18 cellular contexts compared by ENCODE assay signal in genomic region chr7:153628825-153629224, GRCh38.
"Had no signal": no experiment of that assay in that cellular context is flagged by ENCODE, and none has a peak within 500 bp of the region (broad histone marks: within the 10 kb centered on the region; RNA-seq: fewer than 3 reads in every experiment).

No MANE protein-coding gene starts in this region.

- H3K4me1 ChIP-seq: esophagus squamous epithelium, sigmoid colon, stomach, testis had no signal

- H3K27ac ChIP-seq: cardiac muscle cell, esophagus squamous epithelium, sigmoid colon, stomach, testis had no signal

- ATAC-seq: activated CD4-positive, alpha-beta T cell treated with anti-CD3 and anti-CD28 coated beads for 36 hours; activated CD8-positive, alpha-beta memory T cell treated with anti-CD3 and anti-CD28 coated beads, Interleukin-2, amount 10 ng/mL, durations not matched to agents 7 days and 5 days; activated T-helper 17 cell treated with anti-CD3 and anti-CD28 coated beads, Interleukin-2, amount 50 U/mL, for 72 hours; effector memory CD8-positive, alpha-beta T cell; stimulated activated effector memory CD8-positive, alpha-beta T cell treated with anti-CD3 and anti-CD28 coated beads, Interleukin-12 subunit alpha, Interleukin-12 subunit beta, amount 100 ng/mL, for 72 hours; WTC11 had no signal

- H3K9me3 ChIP-seq: esophagus squamous epithelium, stomach, testis had no signal

- H3K4me3 ChIP-seq: cardiac muscle cell, esophagus squamous epithelium, sigmoid colon, stomach, testis had no signal

- H3K27me3 ChIP-seq: cardiac muscle cell, esophagus squamous epithelium, sigmoid colon, stomach, testis had no signal

- DNase-seq: activated CD4-positive, alpha-beta memory T cell treated with anti-CD3 and anti-CD28 coated beads for 36 hours; activated CD4-positive, alpha-beta T cell treated with anti-CD3 and anti-CD28 coated beads for 36 hours; activated CD8-positive, alpha-beta memory T cell treated with anti-CD3 and anti-CD28 coated beads, Interleukin-2, amount 10 ng/mL, durations not matched to agents 7 days and 5 days; activated naive CD4-positive, alpha-beta T cell; activated naive CD8-positive, alpha-beta T cell treated with anti-CD3 and anti-CD28 coated beads for 36 hours; activated T-cell treated with anti-CD3 and anti-CD28 coated beads, Interleukin-2, amount 50 U/mL, for 1 hour; amniotic stem cell; effector memory CD8-positive, alpha-beta T cell; esophagus squamous epithelium; nucleus accumbens; sigmoid colon; stimulated activated CD4-positive, alpha-beta T cell treated with anti-CD3 and anti-CD28 coated beads, Interleukin-4, amount 100 ng/mL, for 24 hours; stomach; testis had no signal
